In the genomic region with DNA sequence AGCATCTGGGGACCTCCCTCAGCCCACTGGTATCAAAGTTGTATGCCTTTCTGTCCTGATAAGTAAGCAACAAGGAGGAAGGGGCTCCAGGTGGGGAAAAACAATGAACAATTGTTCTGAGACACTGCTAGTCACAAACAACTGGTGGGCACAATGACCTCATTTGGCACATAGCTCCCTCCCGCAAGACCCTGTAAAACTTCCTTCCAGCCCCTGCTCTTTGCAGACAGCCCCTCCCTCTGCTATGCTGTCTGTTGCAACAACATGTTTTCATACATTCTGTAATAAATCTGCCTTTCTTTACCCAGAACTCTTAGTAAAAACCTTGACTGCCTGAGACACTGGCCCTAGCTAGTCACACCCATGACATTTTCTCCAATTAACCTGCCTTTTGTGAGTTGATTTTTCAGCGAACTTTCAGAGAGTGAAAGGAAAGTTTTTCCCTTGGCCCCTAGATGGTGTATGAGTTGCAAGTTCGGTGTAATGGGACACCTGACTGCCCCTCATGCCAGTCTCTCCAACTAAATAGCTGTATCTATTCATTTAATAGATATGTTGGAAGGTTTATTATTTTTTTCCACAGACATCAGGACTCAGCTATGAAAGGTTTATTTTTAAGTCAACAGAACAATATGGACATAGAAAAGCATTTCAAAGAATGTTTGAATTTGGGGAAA, we compare ENCODE assay signal across 8 cellular contexts.
DNase-seq lines count a peak whose midpoint lies in the region; ATAC-seq and TF ChIP-seq lines count a peak whose summit lies in the region.

No MANE protein-coding gene starts in this region.

- H3K36me3 ChIP-seq in CD4-positive, alpha-beta memory T cell (ENCODE audit: insufficient read depth, low read length), result peaks cover 10% of the 10 kb centered on the region

- POLR2A ChIA-PET in CD4-positive, alpha-beta memory T cell (lab: Charles Lee; ENCODE audit: partially characterized antibody), result no interaction called here

- H3K27ac Mint-ChIP-seq in CD4-positive, alpha-beta memory T cell, result peak overlapping the region in 5 of 7 donors; percentile 26 to 60 (median 29)
- peak overlapping the region; percentile 24 to 56 (median 26) for H3K27ac Mint-ChIP-seq in brain

- CTCF ChIA-PET in CD4-positive, alpha-beta memory T cell (lab: Charles Lee; ENCODE audit: partially characterized antibody), result no interaction called here

- no peaks in the 10 kb centered on the region for H3K9me3 Mint-ChIP-seq in CD4-positive, alpha-beta memory T cell
- no peaks in the 10 kb centered on the region for H3K9me3 Mint-ChIP-seq in brain

- no peaks in the 10 kb centered on the region for H3K27me3 Mint-ChIP-seq in CD4-positive, alpha-beta memory T cell
- no peaks in the 10 kb centered on the region for H3K27me3 Mint-ChIP-seq in brain

- H3K9me3 ChIP-seq in CD4-positive, alpha-beta memory T cell (ENCODE audit: control insufficient read depth in 1 of 2, low read length in 2 of 2), result no peaks in the 10 kb centered on the region

- TF ChIP-seq CTCF in brain (conservative IDR thresholded peaks at IDR 0.05), result peak in 1 of 2 experiments; percentile 21

- intact Hi-C loops in CD4-positive, alpha-beta memory T cell (cut with micrococcal nuclease), result no loop called here

- no peaks in the 10 kb centered on the region for H3K4me1 ChIP-seq in CD4-positive, alpha-beta memory T cell (ENCODE audit: insufficient read depth, low read length)

- no peak overlapping the region for H3K27ac ChIP-seq in CD4-positive, alpha-beta memory T cell (ENCODE audit: low read depth, low read length)

- DNase-seq in CD4-positive, alpha-beta memory T cell, result no peak
- DNase-seq in HuH-7 (ENCODE audit: low spot score) (peak; percentile 45), lung microvascular endothelial cell (ENCODE audit: low read depth in 2 of 2) (peak; percentile 12 to 52), cerebellum (ENCODE audit: low spot score) (no peak), NCI-H226 (no peak)
- DNase-seq in stimulated activated CD4-positive, alpha-beta T cell treated with anti-CD3 and anti-CD28 coated beads, Interleukin-2, amount 100 ng/mL, for 48 hours, result no peak

- no peaks in the 10 kb centered on the region for H3K27me3 ChIP-seq in CD4-positive, alpha-beta memory T cell (ENCODE audit: insufficient read depth, low read length)

- H3K4me3 ChIP-seq in CD4-positive, alpha-beta memory T cell (ENCODE audit: low read length in 2 of 2), result no peak overlapping the region

- peaks cover 57 to 69% of the 10 kb centered on the region in 2 donors for H3K36me3 Mint-ChIP-seq in CD4-positive, alpha-beta memory T cell
- peaks cover 71% of the 10 kb centered on the region for H3K36me3 Mint-ChIP-seq in brain

- ATAC-seq in HG03135 (IDR thresholded peaks at IDR 0.05; ENCODE audit: unreplicated experiment), result no peak

- no peak overlapping the region for H3K4me3 Mint-ChIP-seq in CD4-positive, alpha-beta memory T cell
- H3K4me3 Mint-ChIP-seq in brain, result no peak overlapping the region

- peaks cover 0 to 5% (median 0%) of the 10 kb centered on the region in 4 donors for H3K4me1 Mint-ChIP-seq in CD4-positive, alpha-beta memory T cell
- H3K4me1 Mint-ChIP-seq in brain, result peaks cover 10% of the 10 kb centered on the region

Comparison
In these comparisons a context has a peak if more than half of its experiments do, and no peak if none do; other contexts are left out.
1. DNase-seq: peak in HuH-7 (single experiment) and lung microvascular endothelial cell (2 of 2); none in CD4-positive, alpha-beta memory T cell (0 of 5), cerebellum (single experiment), stimulated activated CD4-positive, alpha-beta T cell treated with anti-CD3 and anti-CD28 coated beads, Interleukin-2, amount 100 ng/mL, for 48 hours (0 of 2) and NCI-H226 (single experiment).